13 cellular contexts compared by ENCODE assay signal in genomic region chrX:97909245-97909644, GRCh38.
DNase-seq lines count a peak whose midpoint lies in the region; ATAC-seq, FAIRE-seq and TF ChIP-seq lines count a peak whose summit lies in the region.
"Had no signal": no experiment of that assay in that cellular context is flagged by ENCODE, and none has a peak within 500 bp of the region (broad histone marks: within the 10 kb centered on the region; RNA-seq: fewer than 3 reads in every experiment).

No MANE protein-coding gene starts in this region.

- ATAC-seq in HG02759 (IDR thresholded peaks at IDR 0.05; ENCODE audit: unreplicated experiment) (peak; percentile 97), HG03558 (IDR thresholded peaks at IDR 0.05; ENCODE audit: extremely low read depth, unreplicated experiment) (peak; percentile 93), memory B cell (ENCODE audit: low read depth) (peak; percentile 42)
- ATAC-seq: activated CD4-positive, CD25-positive, alpha-beta regulatory T cell treated with anti-CD3 and anti-CD28 coated beads, Interleukin-2, amount 50 U/mL, for 24 hours; Panc1 had no signal

- no peak for TF ChIP-seq CTCF in sigmoid colon (IDR thresholded peaks at IDR 0.05)

- no peak for TF ChIP-seq EP300 in sigmoid colon (IDR thresholded peaks at IDR 0.05)

- H3K9me3 Mint-ChIP-seq in memory B cell, result peaks cover 10% of the 10 kb centered on the region

- peaks cover 7% of the 10 kb centered on the region for H3K4me1 Mint-ChIP-seq in memory B cell

- intact Hi-C loops in sigmoid colon (cut with DNase I), result no loop called here

- no peak overlapping the region for H3K27ac Mint-ChIP-seq in memory B cell

- no peak overlapping the region for H3K4me3 ChIP-seq in sigmoid colon
- H3K4me3 ChIP-seq: hepatocyte had no signal

- no peak overlapping the region for H3K4me3 Mint-ChIP-seq in memory B cell

- H3K27me3 Mint-ChIP-seq in memory B cell, result no peaks in the 10 kb centered on the region

- H3K36me3 Mint-ChIP-seq in memory B cell, result no peaks in the 10 kb centered on the region

- H3K27ac ChIP-seq in sigmoid colon, result no peak overlapping the region
- H3K27ac ChIP-seq: hepatocyte had no signal

- FAIRE-seq in GM19239 (lab: Jason Lieb, UNC), result peak; percentile 63

- H3K9me3 ChIP-seq in sigmoid colon, result no peaks in the 10 kb centered on the region

- DNase-seq in GM19239 (ENCODE audit: insufficient read length, low spot score) (peak; percentile 1), memory B cell (ENCODE audit: low spot score in 2 of 2) (no peak), NCI-H345 (lab: John Stamatoyannopoulos, UW) (no peak), sigmoid colon (no peak)
- DNase-seq in activated CD4-positive, alpha-beta T cell treated with anti-CD3 and anti-CD28 coated beads for 4 hours, result no peak
- DNase-seq: activated naive CD4-positive, alpha-beta T cell treated with anti-CD3 and anti-CD28 coated beads, Interleukin-2, amount 50 U/mL, for 16 hours; HCEC 1CT; retina had no signal

- WGBS in sigmoid colon, 2 donors, result 37 to 50% methylated on average over 3 of the region's 3 CpGs

- TF ChIP-seq POLR2A in sigmoid colon (IDR thresholded peaks at IDR 0.05), result no peak

- no peaks in the 10 kb centered on the region for H3K36me3 ChIP-seq in sigmoid colon

- H3K4me1 ChIP-seq in sigmoid colon, result no peaks in the 10 kb centered on the region

- no peaks in the 10 kb centered on the region for H3K27me3 ChIP-seq in sigmoid colon
- H3K27me3 ChIP-seq: hepatocyte had no signal

Comparison
In these comparisons a context has a peak if more than half of its experiments do, and no peak if none do; other contexts are left out.
1. ATAC-seq: peak in every context shown above with its lines; median percentile 97 in HG02759; 93 in HG03558; 42 in memory B cell.